12 cellular contexts compared by ENCODE assay signal in genomic region chr5:78905084-78905938, GRCh38.
DNase-seq lines count a peak whose midpoint lies in the region; ATAC-seq and TF ChIP-seq lines count a peak whose summit lies in the region.
"Had no signal": no experiment of that assay in that cellular context is flagged by ENCODE, and none has a peak within 500 bp of the region (broad histone marks: within the 10 kb centered on the region; RNA-seq: fewer than 3 reads in every experiment).

No MANE protein-coding gene starts in this region.

- TF ChIP-seq CTCF in upper lobe of left lung (IDR thresholded peaks at IDR 0.05): no peak

- peaks cover 12 to 16% (median 15%) of the 10 kb centered on the region in 4 donors for H3K4me1 ChIP-seq in upper lobe of left lung

- H3K36me3 Mint-ChIP-seq in memory B cell: peaks cover 5% of the 10 kb centered on the region

- H3K27ac Mint-ChIP-seq in memory B cell: no peak overlapping the region
- H3K27ac Mint-ChIP-seq: activated CD4-positive, alpha-beta T cell treated with anti-CD3 and anti-CD28 coated beads, Interleukin-2, amount 10 ng/mL, durations not matched to agents 7 days and 5 days had no signal

- peak; percentile 60 for DNase-seq in LHCN-M2 (ENCODE audit: low read depth)
- no peak for DNase-seq in memory B cell (ENCODE audit: low spot score in 2 of 2)
- DNase-seq in NCI-H524 treated with DMSO at 0.1 percent for 48 hours (lab: John Stamatoyannopoulos, UW): no peak
- DNase-seq in glomerular visceral epithelial cell (ENCODE audit: extremely low spot score): no peak
- no peak for DNase-seq in activated effector memory CD4-positive, alpha-beta T cell treated with anti-CD3 and anti-CD28 coated beads, Interleukin-2, amount 50 U/mL, for 16 hours
- no peak for DNase-seq in upper lobe of left lung
- DNase-seq: activated CD4-positive, alpha-beta T cell treated with anti-CD3 and anti-CD28 coated beads, Interleukin-2, amount 10 ng/mL, durations not matched to agents 7 days and 5 days; esophagus squamous epithelium; left colon had no signal

- no peaks in the 10 kb centered on the region for H3K9me3 Mint-ChIP-seq in memory B cell
- H3K9me3 Mint-ChIP-seq: activated CD4-positive, alpha-beta T cell treated with anti-CD3 and anti-CD28 coated beads, Interleukin-2, amount 10 ng/mL, durations not matched to agents 7 days and 5 days had no signal

- H3K36me3 ChIP-seq in upper lobe of left lung: no peaks in the 10 kb centered on the region
- H3K36me3 ChIP-seq: esophagus squamous epithelium had no signal

- H3K27ac ChIP-seq in upper lobe of left lung: no peak overlapping the region
- H3K27ac ChIP-seq: esophagus squamous epithelium, KMS-11 had no signal

- no peak for TF ChIP-seq POLR2A in upper lobe of left lung (IDR thresholded peaks at IDR 0.05)

- no peak for TF ChIP-seq EP300 in upper lobe of left lung (IDR thresholded peaks at IDR 0.05)

- WGBS in upper lobe of left lung, 2 donors: 76 to 82% methylated on average over 5 of the region's 5 CpGs

- ATAC-seq in GM18517 (IDR thresholded peaks at IDR 0.05; ENCODE audit: unreplicated experiment) (peak; percentile 53), HG02610 (IDR thresholded peaks at IDR 0.05; ENCODE audit: unreplicated experiment) (peak; percentile 55), memory B cell (ENCODE audit: low read depth) (peak; percentile 70), upper lobe of left lung (ENCODE audit: low FRiP score in 2 of 2) (no peak)
- ATAC-seq: left colon had no signal

- no peaks in the 10 kb centered on the region for H3K9me3 ChIP-seq in upper lobe of left lung
- H3K9me3 ChIP-seq: esophagus squamous epithelium had no signal

- H3K27me3 Mint-ChIP-seq in memory B cell: no peaks in the 10 kb centered on the region
- H3K27me3 Mint-ChIP-seq: activated CD4-positive, alpha-beta T cell treated with anti-CD3 and anti-CD28 coated beads, Interleukin-2, amount 10 ng/mL, durations not matched to agents 7 days and 5 days had no signal

- H3K4me3 Mint-ChIP-seq in memory B cell: peak overlapping the region; percentile 17
- H3K4me3 Mint-ChIP-seq: activated CD4-positive, alpha-beta T cell treated with anti-CD3 and anti-CD28 coated beads, Interleukin-2, amount 10 ng/mL, durations not matched to agents 7 days and 5 days had no signal

- no peak overlapping the region for H3K4me3 ChIP-seq in upper lobe of left lung
- H3K4me3 ChIP-seq: esophagus squamous epithelium had no signal

- peaks cover 29% of the 10 kb centered on the region for H3K4me1 Mint-ChIP-seq in memory B cell

- H3K27me3 ChIP-seq in upper lobe of left lung: no peaks in the 10 kb centered on the region
- H3K27me3 ChIP-seq: esophagus squamous epithelium had no signal

Comparison
In these comparisons a context has a peak if more than half of its experiments do, and no peak if none do; other contexts are left out.
1. ATAC-seq: peak in GM18517 (single experiment), HG02610 (single experiment) and memory B cell (single experiment); none in upper lobe of left lung (0 of 2).